Comparison of ENCODE assay signal across 14 cellular contexts in the genomic region with DNA sequence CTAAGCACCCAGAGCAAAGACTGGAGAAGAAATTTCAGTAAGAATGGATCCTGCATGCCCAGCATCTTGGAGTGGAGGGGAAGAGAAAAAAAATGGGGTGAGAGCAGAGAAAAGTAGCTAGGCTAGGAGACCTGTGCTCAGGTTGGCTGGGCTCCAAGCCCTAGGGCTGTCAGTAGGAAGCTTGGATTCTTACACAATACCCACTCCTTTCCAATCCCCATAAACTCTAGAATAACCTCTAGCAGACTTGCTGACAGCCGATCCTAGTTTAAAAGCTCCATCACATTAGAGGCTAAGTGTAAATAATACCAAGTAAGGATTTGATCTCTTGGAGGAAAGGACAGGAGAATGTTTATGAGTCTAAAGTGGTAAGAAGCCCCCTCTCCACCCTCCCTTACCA. TPM values are rescaled to one million over a fixed set of nuclear protein-coding genes. Genes with fewer than 3 reads are reported as not detected.
DNase-seq lines count a peak whose midpoint lies in the region; ATAC-seq, FAIRE-seq and TF ChIP-seq lines count a peak whose summit lies in the region.
"Had no signal": no experiment of that assay in that cellular context is flagged by ENCODE, and none has a peak within 500 bp of the region (broad histone marks: within the 10 kb centered on the region; RNA-seq: fewer than 3 reads in every experiment).

No MANE protein-coding gene starts in this region.

- TF ChIP-seq CTCF in type B pancreatic cell (conservative IDR thresholded peaks at IDR 0.05) = no peak

- DNase-seq in SKM-1 treated with dmso at 0.1 percent for 144 hours (lab: John Stamatoyannopoulos, UW; ENCODE audit: unreplicated experiment) (peak; percentile 13), SKM-1 (lab: John Stamatoyannopoulos, UW; ENCODE audit: unreplicated experiment) (no peak), RPMI8226 (peak; percentile 24), fibroblast of the conjunctiva (ENCODE audit: low read depth) (peak; percentile 81), type B pancreatic cell (ENCODE audit: extremely low spot score, unreplicated experiment) (no peak), urothelium cell line (ENCODE audit: low spot score) (no peak), globus pallidus (ENCODE audit: low spot score) (no peak)
- DNase-seq: activated CD8-positive, alpha-beta memory T cell treated with anti-CD3 and anti-CD28 coated beads, Interleukin-2, amount 10 ng/mL, durations not matched to agents 7 days and 5 days; NCI-H1436 had no signal

- FAIRE-seq in urothelium cell line (lab: Jason Lieb, UNC) = no peak
- FAIRE-seq: astrocyte, GM12878 had no signal

- H3K36me3 Mint-ChIP-seq in type B pancreatic cell = no peaks in the 10 kb centered on the region
- H3K36me3 Mint-ChIP-seq: activated CD8-positive, alpha-beta memory T cell treated with anti-CD3 and anti-CD28 coated beads, Interleukin-2, amount 10 ng/mL, durations not matched to agents 7 days and 5 days; stimulated activated effector memory CD8-positive, alpha-beta T cell treated with anti-CD3 and anti-CD28 coated beads, Interleukin-12 subunit alpha, Interleukin-12 subunit beta, amount 100 ng/mL, for 72 hours had no signal

- H3K4me1 Mint-ChIP-seq in type B pancreatic cell (ENCODE audit: unreplicated experiment) = peaks cover 5% of the 10 kb centered on the region

- peaks cover 5% of the 10 kb centered on the region for H3K9me3 Mint-ChIP-seq in type B pancreatic cell
- H3K9me3 Mint-ChIP-seq: stimulated activated effector memory CD8-positive, alpha-beta T cell treated with anti-CD3 and anti-CD28 coated beads, Interleukin-12 subunit alpha, Interleukin-12 subunit beta, amount 100 ng/mL, for 72 hours had no signal

- no peak for ATAC-seq in HG03442 (IDR thresholded peaks at IDR 0.05; ENCODE audit: unreplicated experiment)
- ATAC-seq: activated CD8-positive, alpha-beta memory T cell treated with anti-CD3 and anti-CD28 coated beads, Interleukin-2, amount 10 ng/mL, durations not matched to agents 7 days and 5 days; gastroesophageal sphincter; GM12878; stimulated activated effector memory CD8-positive, alpha-beta T cell treated with anti-CD3 and anti-CD28 coated beads, Interleukin-12 subunit alpha, Interleukin-12 subunit beta, amount 100 ng/mL, for 72 hours had no signal

- peak overlapping the region; percentile 15 for H3K27ac Mint-ChIP-seq in type B pancreatic cell
- H3K27ac Mint-ChIP-seq: activated CD8-positive, alpha-beta memory T cell treated with anti-CD3 and anti-CD28 coated beads, Interleukin-2, amount 10 ng/mL, durations not matched to agents 7 days and 5 days; stimulated activated effector memory CD8-positive, alpha-beta T cell treated with anti-CD3 and anti-CD28 coated beads, Interleukin-12 subunit alpha, Interleukin-12 subunit beta, amount 100 ng/mL, for 72 hours had no signal

- no peak overlapping the region for H3K4me3 Mint-ChIP-seq in type B pancreatic cell
- H3K4me3 Mint-ChIP-seq: activated CD8-positive, alpha-beta memory T cell treated with anti-CD3 and anti-CD28 coated beads, Interleukin-2, amount 10 ng/mL, durations not matched to agents 7 days and 5 days; stimulated activated effector memory CD8-positive, alpha-beta T cell treated with anti-CD3 and anti-CD28 coated beads, Interleukin-12 subunit alpha, Interleukin-12 subunit beta, amount 100 ng/mL, for 72 hours had no signal

- H3K27me3 Mint-ChIP-seq in type B pancreatic cell = no peaks in the 10 kb centered on the region

RNA-seq across cellular contexts. Expression of a gene that starts 46.2 kb away (rescaled TPM):
- total RNA-seq in type B pancreatic cell (ENCODE audit: low replicate concordance) = 15.3 and 22.5 TPM in 2 replicates

Comparison
In these comparisons a context has a peak if more than half of its experiments do, and no peak if none do; other contexts are left out.
1. DNase-seq: peak in SKM-1 treated with dmso at 0.1 percent for 144 hours (single experiment), RPMI8226 (single experiment) and fibroblast of the conjunctiva (single experiment); none in SKM-1 (single experiment), type B pancreatic cell (single experiment), urothelium cell line (single experiment) and globus pallidus (single experiment).